8 cellular contexts compared by ENCODE assay signal in the genomic region with DNA sequence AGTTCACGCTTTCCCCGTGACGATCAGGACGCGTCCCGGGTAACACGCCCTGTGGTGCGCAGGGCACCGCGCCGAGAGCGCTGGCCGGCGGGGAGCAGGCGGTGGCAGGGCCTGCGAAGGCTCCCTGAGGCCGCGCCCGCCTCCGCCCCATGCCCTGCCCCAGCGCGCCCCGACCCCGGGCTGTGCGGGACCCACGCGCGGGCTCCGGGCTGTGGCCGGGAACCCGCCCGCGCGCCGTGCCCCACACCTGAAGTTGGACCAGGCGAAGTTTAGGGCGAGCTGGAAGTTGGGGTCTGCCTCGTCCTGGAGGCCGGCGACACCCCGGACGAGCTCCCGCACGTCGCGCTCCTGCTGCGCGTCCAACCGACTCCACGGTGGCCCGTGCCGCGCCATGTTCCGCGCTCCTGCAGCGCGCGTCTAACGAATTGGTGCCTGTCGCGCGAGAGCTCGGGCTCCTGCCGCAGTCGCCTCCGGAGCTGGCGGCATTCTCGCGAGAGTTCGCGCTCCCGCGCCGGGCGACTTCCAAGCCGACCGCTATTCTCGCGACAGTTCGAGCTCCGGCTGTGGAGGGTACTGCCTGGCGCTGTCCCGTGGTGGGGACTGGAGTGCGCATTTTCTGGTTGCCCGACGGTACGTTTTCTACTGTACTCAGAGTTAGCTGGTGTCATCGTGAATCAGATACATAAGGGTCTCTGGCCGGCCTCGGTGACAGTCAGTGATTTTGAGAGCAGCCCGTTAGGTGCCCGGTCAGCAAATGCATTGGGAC. TPM values are rescaled to one million over a fixed set of nuclear protein-coding genes. Genes with fewer than 3 reads are reported as not detected.
A peak's percentile ranks its signal among the peaks of the same experiment; 100 is the strongest.
DNase-seq lines count a peak whose midpoint lies in the region; ATAC-seq and TF ChIP-seq lines count a peak whose summit lies in the region.

A gene (minus strand): TSS at position 419 of the 766 bp plus-strand sequence. CDS start 26 bp downstream, at position 393.

- H3K9me2 ChIP-seq in neural cell (ENCODE audit: insufficient read depth, low read length), result no peaks in the 10 kb centered on the region

- peaks cover 38% of the 10 kb centered on the region for H3K4me1 Mint-ChIP-seq in stimulated activated naive CD8-positive, alpha-beta T cell treated with anti-CD3 and anti-CD28 coated beads, Interleukin-15, amount 100 ng/mL, for 72 hours

- peak; percentile 60 for TF ChIP-seq RAD21 in neural cell (conservative IDR thresholded peaks at IDR 0.05)

- peak within 1 kb of the TSS; percentile 69 for H3K4me3 ChIP-seq in HAP-1
- H3K4me3 ChIP-seq in MG63, result peak within 1 kb of the TSS; percentile 64
- peak within 1 kb of the TSS; percentile 72 for H3K4me3 ChIP-seq in fibroblast of villous mesenchyme (ENCODE audit: low read depth, low read length)
- H3K4me3 ChIP-seq in neural cell (ENCODE audit: low read length), result peak within 1 kb of the TSS; percentile 74

- peak within 1 kb of the TSS; percentile 87 for H3K4me2 ChIP-seq in neural cell (ENCODE audit: low read length)

- DNase-seq in GF-D8 (lab: John Stamatoyannopoulos, UW), result peak; percentile 72
- peak; percentile 93 to 98 for DNase-seq in HAP-1 (ENCODE audit: low spot score in 2 of 2)
- peak; percentile 97 for DNase-seq in MG63
- peak; percentile 85 to 97 for DNase-seq in SHP77 (lab: John Stamatoyannopoulos, UW)
- peak; percentile 94 for DNase-seq in activated effector memory CD4-positive, alpha-beta T cell treated with Interleukin-2 at 50 U/mL for 16 hours
- peak; percentile 99 for DNase-seq in fibroblast of villous mesenchyme (ENCODE audit: low read depth)
- peak; percentile 99 for DNase-seq in stimulated activated naive CD8-positive, alpha-beta T cell treated with anti-CD3 and anti-CD28 coated beads, Interleukin-15, amount 100 ng/mL, for 72 hours

- TF ChIP-seq CTCF in fibroblast of villous mesenchyme (IDR thresholded peaks at IDR 0.05; ENCODE audit: insufficient read depth, low read depth, low read length) (peak; percentile 38), neural cell (IDR thresholded peaks at IDR 0.05; ENCODE audit: poor library complexity, severe bottlenecking) (peak; percentile 85)

- H3K4me3 Mint-ChIP-seq in stimulated activated naive CD8-positive, alpha-beta T cell treated with anti-CD3 and anti-CD28 coated beads, Interleukin-15, amount 100 ng/mL, for 72 hours, result peak within 1 kb of the TSS; percentile 88 to 96

- H3K36me3 ChIP-seq in HAP-1 (replicated peaks), result peaks cover 12% of the 10 kb centered on the region; the same call in 1 of the 2 replicates
- H3K36me3 ChIP-seq in MG63, result peaks cover 12% of the 10 kb centered on the region
- peaks cover 6% of the 10 kb centered on the region for H3K36me3 ChIP-seq in neural cell (ENCODE audit: insufficient read depth, low read length)

- H3K27me3 ChIP-seq in HAP-1 (ENCODE audit: low read depth) (no peaks in the 10 kb centered on the region), MG63 (no peaks in the 10 kb centered on the region), neural cell (ENCODE audit: insufficient read depth, low read depth, low read length) (no peaks in the 10 kb centered on the region)

- peak within 1 kb of the TSS; percentile 89 for H2AFZ ChIP-seq in neural cell (ENCODE audit: low read depth, low read length)

- H3K4me1 ChIP-seq in HAP-1, result no peaks in the 10 kb centered on the region; the same call in 1 of the 2 replicates

- H3K27ac ChIP-seq in neural cell (ENCODE audit: low read length), result peak within 1 kb of the TSS; percentile 79

- H3K79me2 ChIP-seq in neural cell (replicated peaks; ENCODE audit: insufficient read depth, low read length), result peaks cover 10% of the 10 kb centered on the region

- in situ Hi-C loops in HAP-1 (cut with MboI; ENCODE audit: low sequenced_read_pairs), result loop anchor here (10.0 kb wide), 1 partner anchor 65 kb away; no protein-coding TSS in a partner anchor

- peak; percentile 44 for TF ChIP-seq EP300 in neural cell (conservative IDR thresholded peaks at IDR 0.05; ENCODE audit: poor library complexity, severe bottlenecking)

- no peaks in the 10 kb centered on the region for H3K27me3 Mint-ChIP-seq in stimulated activated naive CD8-positive, alpha-beta T cell treated with anti-CD3 and anti-CD28 coated beads, Interleukin-15, amount 100 ng/mL, for 72 hours

- H3K9ac ChIP-seq in neural cell (ENCODE audit: low read length), result peak within 1 kb of the TSS; percentile 72

- no peaks in the 10 kb centered on the region for H3F3A ChIP-seq in neural cell (ENCODE audit: insufficient read depth, low read length, poor library complexity, severe bottlenecking)

- H3K27ac Mint-ChIP-seq in stimulated activated naive CD8-positive, alpha-beta T cell treated with anti-CD3 and anti-CD28 coated beads, Interleukin-15, amount 100 ng/mL, for 72 hours, result peak within 1 kb of the TSS; percentile 95 to 97

- no peaks in the 10 kb centered on the region for H4K20me1 ChIP-seq in neural cell (ENCODE audit: insufficient read depth)

- ATAC-seq in stimulated activated naive CD8-positive, alpha-beta T cell treated with anti-CD3 and anti-CD28 coated beads, Interleukin-15, amount 100 ng/mL, for 72 hours, result peak; percentile 96

- H3K9me3 Mint-ChIP-seq in stimulated activated naive CD8-positive, alpha-beta T cell treated with anti-CD3 and anti-CD28 coated beads, Interleukin-15, amount 100 ng/mL, for 72 hours, result no peaks in the 10 kb centered on the region

- no peaks in the 10 kb centered on the region for H3K9me3 ChIP-seq in HAP-1
- H3K9me3 ChIP-seq in MG63, result no peaks in the 10 kb centered on the region
- H3K9me3 ChIP-seq in neural cell (ENCODE audit: low read length), result no peaks in the 10 kb centered on the region

TF ChIP-seq in neural cell, 6 proteins besides CTCF, POLR2A, EP300 and RAD21:
- TF ChIP-seq SMC3 (conservative IDR thresholded peaks at IDR 0.05; ENCODE audit: poor library complexity), result no peak
- peak; percentile 94 for TF ChIP-seq MXI1 (conservative IDR thresholded peaks at IDR 0.05; ENCODE audit: poor library complexity, severe bottlenecking)
- TF ChIP-seq TAF1 (IDR thresholded peaks at IDR 0.05; ENCODE audit: low read depth), result peak; percentile 68
- peak; percentile 94 for TF ChIP-seq POLR2AphosphoS5 (IDR thresholded peaks at IDR 0.05)
- TF ChIP-seq, protein P1, sequence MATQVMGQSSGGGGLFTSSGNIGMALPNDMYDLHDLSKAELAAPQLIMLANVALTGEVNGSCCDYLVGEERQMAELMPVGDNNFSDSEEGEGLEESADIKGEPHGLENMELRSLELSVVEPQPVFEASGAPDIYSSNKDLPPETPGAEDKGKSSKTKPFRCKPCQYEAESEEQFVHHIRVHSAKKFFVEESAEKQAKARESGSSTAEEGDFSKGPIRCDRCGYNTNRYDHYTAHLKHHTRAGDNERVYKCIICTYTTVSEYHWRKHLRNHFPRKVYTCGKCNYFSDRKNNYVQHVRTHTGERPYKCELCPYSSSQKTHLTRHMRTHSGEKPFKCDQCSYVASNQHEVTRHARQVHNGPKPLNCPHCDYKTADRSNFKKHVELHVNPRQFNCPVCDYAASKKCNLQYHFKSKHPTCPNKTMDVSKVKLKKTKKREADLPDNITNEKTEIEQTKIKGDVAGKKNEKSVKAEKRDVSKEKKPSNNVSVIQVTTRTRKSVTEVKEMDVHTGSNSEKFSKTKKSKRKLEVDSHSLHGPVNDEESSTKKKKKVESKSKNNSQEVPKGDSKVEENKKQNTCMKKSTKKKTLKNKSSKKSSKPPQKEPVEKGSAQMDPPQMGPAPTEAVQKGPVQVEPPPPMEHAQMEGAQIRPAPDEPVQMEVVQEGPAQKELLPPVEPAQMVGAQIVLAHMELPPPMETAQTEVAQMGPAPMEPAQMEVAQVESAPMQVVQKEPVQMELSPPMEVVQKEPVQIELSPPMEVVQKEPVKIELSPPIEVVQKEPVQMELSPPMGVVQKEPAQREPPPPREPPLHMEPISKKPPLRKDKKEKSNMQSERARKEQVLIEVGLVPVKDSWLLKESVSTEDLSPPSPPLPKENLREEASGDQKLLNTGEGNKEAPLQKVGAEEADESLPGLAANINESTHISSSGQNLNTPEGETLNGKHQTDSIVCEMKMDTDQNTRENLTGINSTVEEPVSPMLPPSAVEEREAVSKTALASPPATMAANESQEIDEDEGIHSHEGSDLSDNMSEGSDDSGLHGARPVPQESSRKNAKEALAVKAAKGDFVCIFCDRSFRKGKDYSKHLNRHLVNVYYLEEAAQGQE (IDR thresholded peaks at IDR 0.05; ENCODE audit: borderline replicate concordance), result peak; percentile 72
- TF ChIP-seq EZH2 (IDR thresholded peaks at IDR 0.05; ENCODE audit: borderline replicate concordance, insufficient read depth, low read length, poor library complexity, severe bottlenecking), result no peak

RNA-seq across cellular contexts. Expression of the gene that starts here (rescaled TPM):
- total RNA-seq in MG63 (2014; rRNA removed; shearing (Covaris generic); ENCODE audit: low replicate concordance), result 21.9 and 32.1 TPM in 2 replicates
- 21.3 and 31.1 TPM in 2 replicates for total RNA-seq in fibroblast of villous mesenchyme
- 23.3 and 30.3 TPM in 2 replicates for polyA plus RNA-seq in neural cell
- 46.5 and 53.7 TPM in 2 replicates for polyA minus RNA-seq in neural cell

Comparison
In these comparisons a context has a peak if more than half of its experiments do, and no peak if none do; other contexts are left out.
1. Peak in every context shown above with its lines: DNase-seq, ATAC-seq, H3K4me3 ChIP-seq and H3K27ac ChIP-seq.